ENCODE assay signal across 15 cellular contexts in genomic region chr10:126243306-126243705, GRCh38.
"Had no signal": no experiment of that assay in that cellular context is flagged by ENCODE, and none has a peak within 500 bp of the region (broad histone marks: within the 10 kb centered on the region; RNA-seq: fewer than 3 reads in every experiment).

No MANE protein-coding gene starts in this region.

- DNase-seq: activated CD4-positive, alpha-beta T cell treated with anti-CD3 and anti-CD28 coated beads, Interleukin-2, amount 10 ng/mL, durations not matched to agents 7 days and 5 days; activated CD4-positive, CD25-positive, alpha-beta regulatory T cell; activated CD8-positive, alpha-beta memory T cell treated with anti-CD3 and anti-CD28 coated beads for 24 hours; activated naive CD4-positive, alpha-beta T cell treated with Interleukin-2 at 50 U/mL for 16 hours; kidney glomerular epithelial cell; stimulated activated CD4-positive, alpha-beta T cell treated with anti-CD3 and anti-CD28 coated beads, Interleukin-2, amount 100 ng/mL, for 48 hours; stimulated activated naive CD4-positive, alpha-beta T cell treated with Interleukin-2 at 50 U/mL for 16 hours; T-helper 17 cell; trophoblast cell had no signal

- H3K4me3 Mint-ChIP-seq: activated CD4-positive, alpha-beta T cell treated with anti-CD3 and anti-CD28 coated beads, Interleukin-2, amount 10 ng/mL, durations not matched to agents 7 days and 5 days; brain; neural progenitor cell; T-helper 17 cell had no signal

- H3K27ac ChIP-seq: adrenal gland, esophagus muscularis mucosa, gastroesophageal sphincter, neural progenitor cell had no signal

- H3K4me1 Mint-ChIP-seq: activated CD4-positive, alpha-beta T cell treated with anti-CD3 and anti-CD28 coated beads, Interleukin-2, amount 10 ng/mL, durations not matched to agents 7 days and 5 days; T-helper 17 cell had no signal

- H3K36me3 Mint-ChIP-seq: brain, neural progenitor cell had no signal

- H3K27me3 Mint-ChIP-seq: activated CD4-positive, alpha-beta T cell treated with anti-CD3 and anti-CD28 coated beads, Interleukin-2, amount 10 ng/mL, durations not matched to agents 7 days and 5 days; T-helper 17 cell had no signal

- H3K36me3 ChIP-seq: adrenal gland, esophagus muscularis mucosa, gastroesophageal sphincter, neural progenitor cell had no signal

- H3K27me3 ChIP-seq: adrenal gland, dorsolateral prefrontal cortex, esophagus muscularis mucosa, neural progenitor cell had no signal

- H3K9me3 Mint-ChIP-seq: activated CD4-positive, alpha-beta T cell treated with anti-CD3 and anti-CD28 coated beads, Interleukin-2, amount 10 ng/mL, durations not matched to agents 7 days and 5 days; neural progenitor cell had no signal

- H3K27ac Mint-ChIP-seq: activated CD4-positive, alpha-beta T cell treated with anti-CD3 and anti-CD28 coated beads, Interleukin-2, amount 10 ng/mL, durations not matched to agents 7 days and 5 days; brain; neural progenitor cell; T-helper 17 cell had no signal

- ATAC-seq: T-helper 17 cell had no signal

- H3K4me3 ChIP-seq: adrenal gland, esophagus muscularis mucosa, gastroesophageal sphincter, neural progenitor cell had no signal
